8 cellular contexts compared by ENCODE assay signal in the genomic region with DNA sequence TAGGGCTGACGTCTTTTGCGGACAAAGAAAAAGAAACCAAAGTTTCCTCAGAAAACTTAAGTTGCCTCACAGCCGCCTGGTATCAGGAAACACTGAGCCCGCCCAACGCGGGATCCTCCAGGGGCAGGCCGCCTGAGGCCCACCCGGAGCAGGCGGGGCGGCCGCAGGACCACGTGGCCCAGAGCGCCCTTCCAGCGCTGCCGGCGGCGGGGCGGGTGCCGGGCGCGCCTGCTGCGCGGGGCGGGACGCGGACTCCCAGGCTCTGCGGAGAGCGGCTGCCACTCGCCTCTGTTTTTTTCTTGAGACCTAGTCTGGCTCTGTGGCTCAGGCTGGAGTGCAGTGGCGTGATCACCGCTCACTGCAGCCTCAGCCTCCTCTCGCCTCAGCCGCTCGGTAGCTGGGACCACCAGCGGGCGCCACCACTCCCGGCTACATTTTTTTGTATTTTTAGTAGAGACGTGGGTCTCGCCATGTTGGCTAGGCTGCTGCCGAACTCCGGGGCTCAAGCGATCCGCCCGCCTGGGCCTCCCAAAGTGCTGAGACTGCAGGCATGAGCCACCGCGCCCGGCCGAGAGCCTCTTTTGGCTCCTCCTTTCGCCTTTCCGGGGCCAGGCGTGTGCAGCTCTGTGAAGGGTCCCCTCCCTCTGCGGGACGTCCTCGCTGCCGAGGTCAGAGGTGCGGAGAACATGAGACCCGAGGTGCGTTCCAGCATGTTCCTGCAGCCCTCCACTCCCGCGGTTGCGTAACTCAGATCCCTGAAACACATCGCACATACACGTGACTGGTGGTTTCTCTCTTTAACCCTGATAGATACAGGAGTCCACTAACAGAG. TPM values are rescaled to one million over a fixed set of nuclear protein-coding genes. Genes with fewer than 3 reads are reported as not detected.
DNase-seq lines count a peak whose midpoint lies in the region; ATAC-seq and TF ChIP-seq lines count a peak whose summit lies in the region.

No MANE protein-coding gene starts in this region.

- TF ChIP-seq CTCF in Caco-2 (IDR thresholded peaks at IDR 0.05; ENCODE audit: insufficient read depth in 1 of 2, low read depth in 1 of 2, low read length in 1 of 2, severe bottlenecking in 1 of 2, unreplicated experiment in 1 of 2): peak in 1 of 2 experiments; percentile 33
- TF ChIP-seq CTCF in fibroblast of pulmonary artery (IDR thresholded peaks at IDR 0.05; ENCODE audit: low read length, missing control alignments): no peak
- TF ChIP-seq CTCF in natural killer cell (IDR thresholded peaks at IDR 0.05): no peak

- H3K36me3 Mint-ChIP-seq in Caco-2 (ENCODE audit: insufficient read depth, unreplicated experiment): peaks cover 21% of the 10 kb centered on the region
- no peaks in the 10 kb centered on the region for H3K36me3 Mint-ChIP-seq in natural killer cell

- no TSS peak for BruUV-seq in Caco-2 (replicated peaks; lab: Mats Ljungman, UMichigan)

- H3K9me3 ChIP-seq in Caco-2: no peaks in the 10 kb centered on the region

- peaks cover 9% of the 10 kb centered on the region; the same call in 1 of the 2 replicates for H3K4me1 ChIP-seq in Caco-2

- ATAC-seq in GM19438 (IDR thresholded peaks at IDR 0.05; ENCODE audit: low read depth, unreplicated experiment) (peak; percentile 84), HG03558 (IDR thresholded peaks at IDR 0.05; ENCODE audit: extremely low read depth, unreplicated experiment) (peak; percentile 64), natural killer cell (peak; percentile 63 to 89 (median 81))
- ATAC-seq in stimulated activated naive CD8-positive, alpha-beta T cell treated with anti-CD3 and anti-CD28 coated beads, Interleukin-15, amount 100 ng/mL, for 72 hours: peak; percentile 91

- no peaks in the 10 kb centered on the region for H3K27me3 ChIP-seq in Caco-2 (replicated peaks; ENCODE audit: control insufficient read depth, insufficient read depth, low read length)

- DNase-seq in Caco-2 (peak; percentile 97 to 98), RPMI7951 (ENCODE audit: low read depth) (peak; percentile 87), fibroblast of pulmonary artery (ENCODE audit: low read depth) (peak; percentile 93), natural killer cell (peak; percentile 68)
- peak; percentile 69 for DNase-seq in activated T-helper 9 cell treated with anti-CD3 and anti-CD28 coated beads, Interleukin-2, amount 50 U/mL, for 16 hours (ENCODE audit: low read depth)
- DNase-seq in stimulated activated naive CD8-positive, alpha-beta T cell treated with anti-CD3 and anti-CD28 coated beads, Interleukin-15, amount 100 ng/mL, for 72 hours: peak; percentile 81 to 90

- intact Hi-C loops in Caco-2 (cut with micrococcal nuclease; ENCODE audit: unreplicated experiment) (loop anchor here (1.0 kb wide), 1 partner anchor 16 kb away; no protein-coding TSS in a partner anchor), natural killer cell (cut with micrococcal nuclease) (loop anchor here (2.0 kb wide), 2 partner anchors 14 to 16 kb away; a partner anchor contains a TSS)

- H3K4me1 Mint-ChIP-seq in Caco-2 (ENCODE audit: low read depth, unreplicated experiment) (peaks cover 17% of the 10 kb centered on the region), natural killer cell (peaks cover 35 to 41% of the 10 kb centered on the region in 2 donors)
- peaks cover 53% of the 10 kb centered on the region for H3K4me1 Mint-ChIP-seq in stimulated activated naive CD8-positive, alpha-beta T cell treated with anti-CD3 and anti-CD28 coated beads, Interleukin-15, amount 100 ng/mL, for 72 hours

- H3K36me3 ChIP-seq in Caco-2 (ENCODE audit: control insufficient read depth, insufficient read depth, low read length): no peaks in the 10 kb centered on the region

- H3K27ac Mint-ChIP-seq in Caco-2 (ENCODE audit: unreplicated experiment) (peak overlapping the region; percentile 99), natural killer cell (peak overlapping the region; percentile 97)
- peak overlapping the region; percentile 99 to 100 for H3K27ac Mint-ChIP-seq in stimulated activated naive CD8-positive, alpha-beta T cell treated with anti-CD3 and anti-CD28 coated beads, Interleukin-15, amount 100 ng/mL, for 72 hours

- H3K9me3 Mint-ChIP-seq in Caco-2 (ENCODE audit: unreplicated experiment) (no peaks in the 10 kb centered on the region), natural killer cell (no peaks in the 10 kb centered on the region)
- peaks cover 0 to 7% of the 10 kb centered on the region in 2 donors for H3K9me3 Mint-ChIP-seq in stimulated activated naive CD8-positive, alpha-beta T cell treated with anti-CD3 and anti-CD28 coated beads, Interleukin-15, amount 100 ng/mL, for 72 hours

- H3K27me3 Mint-ChIP-seq in Caco-2 (ENCODE audit: insufficient read depth, unreplicated experiment): no peaks in the 10 kb centered on the region
- H3K27me3 Mint-ChIP-seq in natural killer cell (ENCODE audit: low read depth in 2 of 2): no peaks in the 10 kb centered on the region
- H3K27me3 Mint-ChIP-seq in stimulated activated naive CD8-positive, alpha-beta T cell treated with anti-CD3 and anti-CD28 coated beads, Interleukin-15, amount 100 ng/mL, for 72 hours: no peaks in the 10 kb centered on the region

- H3K4me3 ChIP-seq in Caco-2 (ENCODE audit: low read depth, low read length) (peak overlapping the region; percentile 68), fibroblast of pulmonary artery (replicated peaks; ENCODE audit: low read depth, low read length) (peak overlapping the region; percentile 57)

- POLR2A ChIA-PET in Caco-2 (lab: Charles Lee): interaction anchor here (0.6 to 3.0 kb wide), 5 partner anchors 11 to 24 kb away, joined by 5 to 27 read pairs (median 19); a partner anchor contains a TSS

- H3K4me3 Mint-ChIP-seq in Caco-2 (ENCODE audit: unreplicated experiment): peak overlapping the region; percentile 96
- H3K4me3 Mint-ChIP-seq in natural killer cell: peak overlapping the region; percentile 97
- H3K4me3 Mint-ChIP-seq in stimulated activated naive CD8-positive, alpha-beta T cell treated with anti-CD3 and anti-CD28 coated beads, Interleukin-15, amount 100 ng/mL, for 72 hours: peak overlapping the region; percentile 85 to 97

- CTCF ChIA-PET in Caco-2 (lab: Charles Lee): interaction anchor here (0.6 to 1.5 kb wide), 4 partner anchors 11 to 66 kb away, joined by 3 to 8 read pairs (median 5); no protein-coding TSS in a partner anchor

RNA-seq across cellular contexts. Expression of a gene that starts 11.6 kb away (rescaled TPM):
- total RNA-seq in Caco-2 (2022): 405 and 423 TPM in 2 replicates
- 179 and 196 TPM in 2 replicates for total RNA-seq in RPMI7951 (2014; rRNA removed; shearing (Covaris generic))
- 100 to 1,000 TPM; 122 to 160 (median 125) TPM for total RNA-seq in natural killer cell

RNA-seq across cellular contexts. Expression of a gene that starts 16.3 kb away (rescaled TPM):
- 5.0 and 6.5 TPM in 2 replicates for total RNA-seq in Caco-2 (2022)
- 6.1 and 6.3 TPM in 2 replicates for total RNA-seq in RPMI7951 (2014; rRNA removed; shearing (Covaris generic))
- 10 to 100 TPM; 19.1 to 30.8 (median 22.8) TPM for total RNA-seq in natural killer cell

RNA-seq across cellular contexts. Expression of a gene that starts 49.1 kb away (rescaled TPM):
- total RNA-seq in Caco-2 (2022): not detected in 2 replicates
- total RNA-seq in RPMI7951 (2014; rRNA removed; shearing (Covaris generic)): not detected in 2 replicates
- not detected for total RNA-seq in natural killer cell

Comparison
In these comparisons a context has a peak if more than half of its experiments do, and no peak if none do; other contexts are left out.
1. Peak in every context shown above with its lines: DNase-seq, ATAC-seq and H3K4me3 ChIP-seq.